ENCODE assay signal across 10 cellular contexts in genomic region chr2:27431395-27431794, GRCh38. TPM values are rescaled to one million over a fixed set of nuclear protein-coding genes. Genes with fewer than 3 reads are reported as not detected.
DNase-seq lines count a peak whose midpoint lies in the region; ATAC-seq and TF ChIP-seq lines count a peak whose summit lies in the region.
"Had no signal": no experiment of that assay in that cellular context is flagged by ENCODE, and none has a peak within 500 bp of the region (broad histone marks: within the 10 kb centered on the region; RNA-seq: fewer than 3 reads in every experiment).

No MANE protein-coding gene starts in this region.

- peak overlapping the region; percentile 94 for H3K27ac ChIP-seq in epithelial cell of prostate

- H3K27ac Mint-ChIP-seq in activated T-cell treated with anti-CD3 and anti-CD28 coated beads, Interleukin-2, amount 50 U/mL, for 24 hours, result peak overlapping the region; percentile 97
- peak overlapping the region; percentile 48; the same call in 1 of the 2 replicates for H3K27ac Mint-ChIP-seq in WTC11
- H3K27ac Mint-ChIP-seq in stimulated activated effector memory CD8-positive, alpha-beta T cell treated with anti-CD3 and anti-CD28 coated beads, Interleukin-12 subunit alpha, Interleukin-12 subunit beta, amount 100 ng/mL, for 72 hours, result peak overlapping the region; percentile 92

- peaks cover 35% of the 10 kb centered on the region for H3K4me1 Mint-ChIP-seq in activated T-cell treated with anti-CD3 and anti-CD28 coated beads, Interleukin-2, amount 50 U/mL, for 24 hours (ENCODE audit: low read depth)
- peaks cover 21% of the 10 kb centered on the region for H3K4me1 Mint-ChIP-seq in WTC11
- H3K4me1 Mint-ChIP-seq in stimulated activated effector memory CD8-positive, alpha-beta T cell treated with anti-CD3 and anti-CD28 coated beads, Interleukin-12 subunit alpha, Interleukin-12 subunit beta, amount 100 ng/mL, for 72 hours, result peaks cover 46% of the 10 kb centered on the region

- peaks cover 61% of the 10 kb centered on the region for H3K36me3 Mint-ChIP-seq in activated T-cell treated with anti-CD3 and anti-CD28 coated beads, Interleukin-2, amount 50 U/mL, for 24 hours (ENCODE audit: low read depth)
- H3K36me3 Mint-ChIP-seq in WTC11, result peaks cover 34% of the 10 kb centered on the region
- peaks cover 78% of the 10 kb centered on the region for H3K36me3 Mint-ChIP-seq in stimulated activated effector memory CD8-positive, alpha-beta T cell treated with anti-CD3 and anti-CD28 coated beads, Interleukin-12 subunit alpha, Interleukin-12 subunit beta, amount 100 ng/mL, for 72 hours

- POLR2A ChIA-PET in WTC11 (lab: Charles Lee), result no interaction called here

- no peaks in the 10 kb centered on the region for H3K27me3 Mint-ChIP-seq in activated T-cell treated with anti-CD3 and anti-CD28 coated beads, Interleukin-2, amount 50 U/mL, for 24 hours
- H3K27me3 Mint-ChIP-seq in WTC11 (ENCODE audit: low read depth), result no peaks in the 10 kb centered on the region; the same call in 1 of the 2 replicates
- H3K27me3 Mint-ChIP-seq: naive B cell had no signal

- ATAC-seq in WTC11, result no peak
- peak; percentile 60 for ATAC-seq in stimulated activated effector memory CD8-positive, alpha-beta T cell treated with anti-CD3 and anti-CD28 coated beads, Interleukin-12 subunit alpha, Interleukin-12 subunit beta, amount 100 ng/mL, for 72 hours
- ATAC-seq in GM18858 (IDR thresholded peaks at IDR 0.05; ENCODE audit: unreplicated experiment), result no peak

- no peak for TF ChIP-seq CTCF in WTC11 (IDR thresholded peaks at IDR 0.05)

- CTCF ChIA-PET in WTC11 (lab: Charles Lee), result interaction anchor here (0.9 to 4.4 kb wide), 3 partner anchors 12 to 292 kb away, joined by 3 to 52 read pairs (median 3); partner anchors contain the start of gene PPM1G

- no peak for DNase-seq in activated T-cell treated with anti-CD3 and anti-CD28 coated beads, Interleukin-2, amount 50 U/mL, for 24 hours
- DNase-seq in activated T-cell treated with anti-CD3 and anti-CD28 coated beads, Interleukin-2, amount 50 U/mL, for 48 hours, result no peak
- DNase-seq in WTC11 (ENCODE audit: low spot score), result no peak
- peak; percentile 22 for DNase-seq in epithelial cell of prostate (ENCODE audit: low read depth, low spot score)
- peak in 1 of 2 donors; percentile 14 for DNase-seq in stimulated activated effector memory CD8-positive, alpha-beta T cell treated with anti-CD3 and anti-CD28 coated beads, Interleukin-12 subunit alpha, Interleukin-12 subunit beta, amount 100 ng/mL, for 72 hours (ENCODE audit: low spot score in 2 of 2)
- DNase-seq in ecto neural progenitor cell (ENCODE audit: low spot score), result no peak
- no peak for DNase-seq in hypothalamus (lab: John Stamatoyannopoulos, UW)
- DNase-seq: naive B cell, SHP77 treated with DMSO at 0.1 percent for 48 hours had no signal

- H3K9me3 Mint-ChIP-seq in activated T-cell treated with anti-CD3 and anti-CD28 coated beads, Interleukin-2, amount 50 U/mL, for 24 hours, result no peaks in the 10 kb centered on the region
- no peaks in the 10 kb centered on the region for H3K9me3 Mint-ChIP-seq in WTC11
- no peaks in the 10 kb centered on the region for H3K9me3 Mint-ChIP-seq in stimulated activated effector memory CD8-positive, alpha-beta T cell treated with anti-CD3 and anti-CD28 coated beads, Interleukin-12 subunit alpha, Interleukin-12 subunit beta, amount 100 ng/mL, for 72 hours
- H3K9me3 Mint-ChIP-seq: naive B cell had no signal

- H3K4me3 Mint-ChIP-seq in activated T-cell treated with anti-CD3 and anti-CD28 coated beads, Interleukin-2, amount 50 U/mL, for 24 hours, result peak overlapping the region; percentile 99
- no peak overlapping the region for H3K4me3 Mint-ChIP-seq in WTC11
- peak overlapping the region; percentile 94 for H3K4me3 Mint-ChIP-seq in stimulated activated effector memory CD8-positive, alpha-beta T cell treated with anti-CD3 and anti-CD28 coated beads, Interleukin-12 subunit alpha, Interleukin-12 subunit beta, amount 100 ng/mL, for 72 hours

TF ChIP-seq in WTC11, 78 proteins besides CTCF, POLR2A, EP300 and RAD21:
- TF ChIP-seq ATF6 (CRISPR knock-in tag; IDR thresholded peaks at IDR 0.05) (no peak), ZNF317 (CRISPR knock-in tag; IDR thresholded peaks at IDR 0.05; ENCODE audit: borderline replicate concordance, low read depth) (no peak), ZNF532 (CRISPR knock-in tag; IDR thresholded peaks at IDR 0.05; ENCODE audit: borderline replicate concordance) (no peak), GABPB1 (CRISPR knock-in tag; IDR thresholded peaks at IDR 0.05) (no peak), GRHL2 (CRISPR knock-in tag; IDR thresholded peaks at IDR 0.05; ENCODE audit: insufficient replicate concordance, severe bottlenecking) (no peak), ZSCAN18 (CRISPR knock-in tag; IDR thresholded peaks at IDR 0.05) (no peak), ZNF423 (CRISPR knock-in tag; IDR thresholded peaks at IDR 0.05) (no peak), PRRX2 (CRISPR knock-in tag; IDR thresholded peaks at IDR 0.05) (no peak)
TF ChIP-seq in WTC11: peak in this region for 0.

RNA-seq across cellular contexts. Expression of gene NRBP1, which starts 3.0 kb away (rescaled TPM):
- 108 to 110 TPM (median 108 TPM) in 3 replicates for total RNA-seq in WTC11 (2021)

RNA-seq across cellular contexts. Expression of gene KRTCAP3, which starts 10.8 kb away (rescaled TPM):
- 41.9 to 50.0 TPM (median 49.2 TPM) in 3 replicates for total RNA-seq in WTC11 (2021)

RNA-seq across cellular contexts. Expression of gene PPM1G, which starts 22.0 kb away (rescaled TPM):
- total RNA-seq in WTC11 (2021), result 140 to 193 TPM (median 147 TPM) in 3 replicates

RNA-seq across cellular contexts. Expression of gene ZNF513, which starts 50.9 kb away (rescaled TPM):
- total RNA-seq in WTC11 (2021), result 23.6 to 27.4 TPM (median 24.5 TPM) in 3 replicates

RNA-seq across cellular contexts. Expression of gene IFT172, which starts 58.1 kb away (rescaled TPM):
- 19.8 to 25.3 TPM (median 22.7 TPM) in 3 replicates for total RNA-seq in WTC11 (2021)
